19 cellular contexts compared by ENCODE assay signal in the genomic region with DNA sequence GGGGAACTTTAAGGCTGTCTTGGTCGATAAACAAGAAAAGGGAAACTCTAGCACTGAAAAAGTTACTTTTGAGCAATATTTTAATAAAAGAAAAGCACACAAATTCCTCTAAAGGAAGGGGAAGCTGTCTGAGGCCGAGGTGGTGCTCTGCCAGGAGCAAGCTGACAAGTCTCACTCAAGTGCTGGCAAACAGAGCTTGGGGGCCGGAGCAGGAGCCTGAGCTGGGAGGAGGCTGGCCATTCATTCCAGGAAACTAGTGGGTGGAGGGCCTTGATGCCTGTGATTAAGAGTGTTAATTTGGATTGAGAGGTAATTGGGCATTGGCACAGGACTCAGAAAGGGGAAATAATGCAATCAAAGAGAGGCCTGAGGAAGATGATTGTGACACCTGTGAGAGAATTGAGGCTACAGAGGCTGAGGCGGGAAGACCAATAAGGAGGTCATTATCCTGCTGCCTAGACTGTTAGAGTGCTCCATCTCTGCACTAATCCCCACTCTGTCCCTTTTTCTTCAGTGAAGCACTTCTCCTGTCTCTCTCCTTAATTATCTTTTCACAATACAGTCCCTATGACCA.
DNase-seq lines count a peak whose midpoint lies in the region; ATAC-seq and TF ChIP-seq lines count a peak whose summit lies in the region.
"Had no signal": no experiment of that assay in that cellular context is flagged by ENCODE, and none has a peak within 500 bp of the region (broad histone marks: within the 10 kb centered on the region; RNA-seq: fewer than 3 reads in every experiment).

No MANE protein-coding gene starts in this region.

- no peak overlapping the region for H3K27ac ChIP-seq in gastroesophageal sphincter
- H3K27ac ChIP-seq: PC-9, SJSA1 had no signal

- peaks cover 17% of the 10 kb centered on the region for H3K4me1 Mint-ChIP-seq in nephron progenitor cell
- H3K4me1 Mint-ChIP-seq in stimulated activated effector memory CD8-positive, alpha-beta T cell treated with anti-CD3 and anti-CD28 coated beads, Interleukin-12 subunit alpha, Interleukin-12 subunit beta, amount 100 ng/mL, for 72 hours: no peaks in the 10 kb centered on the region
- H3K4me1 Mint-ChIP-seq: activated naive CD8-positive, alpha-beta T cell treated with anti-CD3 and anti-CD28 coated beads, Interleukin-2, amount 50 U/mL, for 24 hours had no signal

- ATAC-seq in GM19395 (IDR thresholded peaks at IDR 0.05; ENCODE audit: unreplicated experiment) (peak; percentile 44), gastroesophageal sphincter (peak; percentile 41), GM21619 (IDR thresholded peaks at IDR 0.05; ENCODE audit: unreplicated experiment) (no peak), HG02884 (IDR thresholded peaks at IDR 0.05; ENCODE audit: unreplicated experiment) (no peak)
- no peak for ATAC-seq in stimulated activated effector memory CD8-positive, alpha-beta T cell treated with anti-CD3 and anti-CD28 coated beads, Interleukin-12 subunit alpha, Interleukin-12 subunit beta, amount 100 ng/mL, for 72 hours
- ATAC-seq: activated naive CD8-positive, alpha-beta T cell treated with anti-CD3 and anti-CD28 coated beads, Interleukin-2, amount 50 U/mL, for 24 hours had no signal

- no peak overlapping the region for H3K4me3 Mint-ChIP-seq in nephron progenitor cell
- H3K4me3 Mint-ChIP-seq in stimulated activated effector memory CD8-positive, alpha-beta T cell treated with anti-CD3 and anti-CD28 coated beads, Interleukin-12 subunit alpha, Interleukin-12 subunit beta, amount 100 ng/mL, for 72 hours: no peak overlapping the region
- H3K4me3 Mint-ChIP-seq: activated naive CD8-positive, alpha-beta T cell treated with anti-CD3 and anti-CD28 coated beads, Interleukin-2, amount 50 U/mL, for 24 hours; naive B cell; T-helper 2 cell treated with Interferon-gamma antibody and Interleukin-4, amounts not matched to agents 5 μg/mL and 100 μg/mL, for 36 hours had no signal

- peaks cover 96% of the 10 kb centered on the region for H3K27me3 Mint-ChIP-seq in nephron progenitor cell (ENCODE audit: low read depth, poor library complexity)

- TF ChIP-seq CTCF in gastroesophageal sphincter (IDR thresholded peaks at IDR 0.05): no peak
- TF ChIP-seq CTCF in nephron progenitor cell (IDR thresholded peaks at IDR 0.05): no peak

- H3K27ac Mint-ChIP-seq in nephron progenitor cell: no peak overlapping the region
- H3K27ac Mint-ChIP-seq in stimulated activated effector memory CD8-positive, alpha-beta T cell treated with anti-CD3 and anti-CD28 coated beads, Interleukin-12 subunit alpha, Interleukin-12 subunit beta, amount 100 ng/mL, for 72 hours: no peak overlapping the region
- H3K27ac Mint-ChIP-seq: activated naive CD8-positive, alpha-beta T cell treated with anti-CD3 and anti-CD28 coated beads, Interleukin-2, amount 50 U/mL, for 24 hours; activated T-helper 2 cell treated with anti-CD3 and anti-CD28 coated beads, Interferon-gamma antibody, Interleukin-2, Interleukin-4, amounts not matched to agents 10 μg/mL and 5 μg/mL and 100 μg/mL, durations not matched to agents 14 hours and 24 hours and 36 hours; T-helper 2 cell treated with Interferon-gamma antibody and Interleukin-4, amounts not matched to agents 5 μg/mL and 100 μg/mL, for 36 hours had no signal

- H3K9me3 Mint-ChIP-seq in nephron progenitor cell: no peaks in the 10 kb centered on the region
- H3K9me3 Mint-ChIP-seq in stimulated activated effector memory CD8-positive, alpha-beta T cell treated with anti-CD3 and anti-CD28 coated beads, Interleukin-12 subunit alpha, Interleukin-12 subunit beta, amount 100 ng/mL, for 72 hours: no peaks in the 10 kb centered on the region
- H3K9me3 Mint-ChIP-seq: activated naive CD8-positive, alpha-beta T cell treated with anti-CD3 and anti-CD28 coated beads, Interleukin-2, amount 50 U/mL, for 24 hours; activated T-helper 2 cell treated with anti-CD3 and anti-CD28 coated beads, Interferon-gamma antibody, Interleukin-2, Interleukin-4, amounts not matched to agents 10 μg/mL and 5 μg/mL and 100 μg/mL, durations not matched to agents 14 hours and 24 hours and 36 hours; T-helper 2 cell treated with Interferon-gamma antibody and Interleukin-4, amounts not matched to agents 5 μg/mL and 100 μg/mL, for 36 hours had no signal

- TF ChIP-seq EP300 in gastroesophageal sphincter (IDR thresholded peaks at IDR 0.05): no peak

- TF ChIP-seq POLR2A in gastroesophageal sphincter (IDR thresholded peaks at IDR 0.05): no peak

- H3K36me3 Mint-ChIP-seq in nephron progenitor cell (ENCODE audit: low read depth): no peaks in the 10 kb centered on the region
- no peaks in the 10 kb centered on the region for H3K36me3 Mint-ChIP-seq in stimulated activated effector memory CD8-positive, alpha-beta T cell treated with anti-CD3 and anti-CD28 coated beads, Interleukin-12 subunit alpha, Interleukin-12 subunit beta, amount 100 ng/mL, for 72 hours
- H3K36me3 Mint-ChIP-seq: naive B cell had no signal

- no peaks in the 10 kb centered on the region for H3K4me1 ChIP-seq in gastroesophageal sphincter
- H3K4me1 ChIP-seq: SJSA1 had no signal

- no peak overlapping the region for H3K4me3 ChIP-seq in gastroesophageal sphincter
- H3K4me3 ChIP-seq: PC-9, SJSA1 had no signal

- H3K27me3 ChIP-seq in gastroesophageal sphincter: no peaks in the 10 kb centered on the region
- H3K27me3 ChIP-seq: SJSA1 had no signal

- H3K36me3 ChIP-seq in gastroesophageal sphincter: no peaks in the 10 kb centered on the region
- H3K36me3 ChIP-seq: SJSA1 had no signal

- peak; percentile 77 for DNase-seq in NCI-H69 (lab: John Stamatoyannopoulos, UW)
- DNase-seq in nephron progenitor cell: peak; percentile 14
- DNase-seq in stimulated activated effector memory CD8-positive, alpha-beta T cell treated with anti-CD3 and anti-CD28 coated beads, Interleukin-12 subunit alpha, Interleukin-12 subunit beta, amount 100 ng/mL, for 72 hours (ENCODE audit: low spot score in 2 of 2): no peak
- DNase-seq in MV-4-11 (lab: John Stamatoyannopoulos, UW): no peak
- DNase-seq: activated naive CD8-positive, alpha-beta T cell treated with anti-CD3 and anti-CD28 coated beads, Interleukin-2, amount 50 U/mL, for 24 hours; naive B cell; NCI-H1694; NCI-H345; PC-9; posterior cingulate gyrus; small intestine; stimulated activated CD8-positive, alpha-beta memory T cell treated with anti-CD3 and anti-CD28 coated beads, Interleukin-4, amount 100 ng/mL, for 48 hours had no signal

- WGBS in gastroesophageal sphincter (ENCODE audit: low coverage in 1 of 2), 2 donors: 57 to 61% methylated on average over 3 to 4 of the region's 4 CpGs

- H3K9me3 ChIP-seq in gastroesophageal sphincter: no peaks in the 10 kb centered on the region
- H3K9me3 ChIP-seq: SJSA1 had no signal

Comparison
In these comparisons a context has a peak if more than half of its experiments do, and no peak if none do; other contexts are left out.
1. ATAC-seq: peak in GM19395 (single experiment) and gastroesophageal sphincter (single experiment); none in stimulated activated effector memory CD8-positive, alpha-beta T cell treated with anti-CD3 and anti-CD28 coated beads, Interleukin-12 subunit alpha, Interleukin-12 subunit beta, amount 100 ng/mL, for 72 hours (single experiment), GM21619 (single experiment) and HG02884 (single experiment).
2. DNase-seq: peak in NCI-H69 (single experiment) and nephron progenitor cell (single experiment); none in stimulated activated effector memory CD8-positive, alpha-beta T cell treated with anti-CD3 and anti-CD28 coated beads, Interleukin-12 subunit alpha, Interleukin-12 subunit beta, amount 100 ng/mL, for 72 hours (0 of 2) and MV-4-11 (single experiment).